Comparison of ENCODE assay signal across 15 cellular contexts in the genomic region with DNA sequence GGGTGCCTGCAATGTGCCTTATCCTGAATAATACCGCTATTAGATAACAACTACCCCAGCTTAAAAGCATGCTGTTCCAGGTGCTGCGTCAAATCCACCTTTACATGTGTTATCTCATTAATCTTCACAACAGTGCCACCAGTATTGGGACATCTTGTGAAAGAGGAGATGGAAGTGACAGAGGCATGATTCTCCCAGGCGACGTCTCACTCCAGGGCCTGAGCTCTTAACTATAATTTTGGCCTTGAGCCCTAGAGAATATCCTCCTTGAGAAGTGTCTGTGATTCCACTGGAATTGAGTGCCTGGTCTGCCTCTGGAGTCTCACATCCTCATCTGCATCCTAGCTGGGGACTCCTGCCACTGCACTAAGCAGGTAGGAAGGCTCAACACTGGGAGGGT.
"Had no signal": no experiment of that assay in that cellular context is flagged by ENCODE, and none has a peak within 500 bp of the region (broad histone marks: within the 10 kb centered on the region; RNA-seq: fewer than 3 reads in every experiment).

No MANE protein-coding gene starts in this region.

- H3K4me3 ChIP-seq: colonic mucosa, gastrocnemius medialis, thoracic aorta had no signal

- H3K4me1 Mint-ChIP-seq: activated CD4-positive, alpha-beta T cell treated with anti-CD3 and anti-CD28 coated beads for 36 hours; naive thymus-derived CD4-positive, alpha-beta T cell had no signal

- H3K27me3 Mint-ChIP-seq: activated CD4-positive, alpha-beta T cell treated with anti-CD3 and anti-CD28 coated beads for 36 hours; stimulated activated naive CD8-positive, alpha-beta T cell treated with anti-CD3 and anti-CD28 coated beads, Interleukin-15, Interleukin-2, amounts not matched to agents 100 ng/mL and 50 ng/mL, for 24 hours had no signal

- H3K27ac ChIP-seq: colonic mucosa had no signal

- H3K27me3 ChIP-seq: colonic mucosa, gastrocnemius medialis had no signal

- H3K9me3 ChIP-seq: colonic mucosa, gastrocnemius medialis, thoracic aorta had no signal

- H3K36me3 Mint-ChIP-seq: naive thymus-derived CD4-positive, alpha-beta T cell had no signal

- H3K9me3 Mint-ChIP-seq: activated naive CD8-positive, alpha-beta T cell treated with anti-CD3 and anti-CD28 coated beads, Interleukin-2, amount 50 U/mL, for 24 hours; mesothelial cell of epicardium; naive thymus-derived CD4-positive, alpha-beta T cell; stimulated activated naive CD8-positive, alpha-beta T cell treated with anti-CD3 and anti-CD28 coated beads, Interleukin-15, Interleukin-2, amounts not matched to agents 100 ng/mL and 50 ng/mL, for 24 hours had no signal

- H3K4me3 Mint-ChIP-seq: activated CD4-positive, alpha-beta T cell treated with anti-CD3 and anti-CD28 coated beads for 36 hours; activated CD8-positive, alpha-beta T cell treated with anti-CD3 and anti-CD28 coated beads, Interleukin-2, amount 10 ng/mL, durations not matched to agents 7 days and 5 days; activated naive CD8-positive, alpha-beta T cell treated with anti-CD3 and anti-CD28 coated beads, Interleukin-2, amount 50 U/mL, for 24 hours; mesothelial cell of epicardium; naive thymus-derived CD4-positive, alpha-beta T cell; stimulated activated naive CD8-positive, alpha-beta T cell treated with anti-CD3 and anti-CD28 coated beads, Interleukin-15, Interleukin-2, amounts not matched to agents 100 ng/mL and 50 ng/mL, for 24 hours had no signal

- H3K36me3 ChIP-seq: gastrocnemius medialis had no signal

- DNase-seq: activated CD4-positive, alpha-beta T cell treated with anti-CD3 and anti-CD28 coated beads for 36 hours; activated CD8-positive, alpha-beta memory T cell treated with anti-CD3 and anti-CD28 coated beads, Interleukin-2, amount 50 U/mL, for 48 hours; activated CD8-positive, alpha-beta T cell treated with anti-CD3 and anti-CD28 coated beads, Interleukin-2, amount 10 ng/mL, durations not matched to agents 7 days and 5 days; activated naive CD8-positive, alpha-beta T cell treated with anti-CD3 and anti-CD28 coated beads, Interleukin-2, amount 50 U/mL, for 24 hours; caudate nucleus; colonic mucosa; gastrocnemius medialis; left ventricle myocardium superior; naive thymus-derived CD4-positive, alpha-beta T cell; occipital lobe; stimulated activated CD4-positive, alpha-beta T cell treated with anti-CD3 and anti-CD28 coated beads, Interleukin-4, amount 100 ng/mL, for 1 hour; T-helper 9 cell had no signal

- H3K27ac Mint-ChIP-seq: activated CD4-positive, alpha-beta T cell treated with anti-CD3 and anti-CD28 coated beads for 36 hours; activated CD8-positive, alpha-beta T cell treated with anti-CD3 and anti-CD28 coated beads, Interleukin-2, amount 10 ng/mL, durations not matched to agents 7 days and 5 days; activated naive CD8-positive, alpha-beta T cell treated with anti-CD3 and anti-CD28 coated beads, Interleukin-2, amount 50 U/mL, for 24 hours; mesothelial cell of epicardium; naive thymus-derived CD4-positive, alpha-beta T cell; stimulated activated naive CD8-positive, alpha-beta T cell treated with anti-CD3 and anti-CD28 coated beads, Interleukin-15, Interleukin-2, amounts not matched to agents 100 ng/mL and 50 ng/mL, for 24 hours had no signal
